Comparison of ENCODE assay signal across 1 cellular context in the genomic region with DNA sequence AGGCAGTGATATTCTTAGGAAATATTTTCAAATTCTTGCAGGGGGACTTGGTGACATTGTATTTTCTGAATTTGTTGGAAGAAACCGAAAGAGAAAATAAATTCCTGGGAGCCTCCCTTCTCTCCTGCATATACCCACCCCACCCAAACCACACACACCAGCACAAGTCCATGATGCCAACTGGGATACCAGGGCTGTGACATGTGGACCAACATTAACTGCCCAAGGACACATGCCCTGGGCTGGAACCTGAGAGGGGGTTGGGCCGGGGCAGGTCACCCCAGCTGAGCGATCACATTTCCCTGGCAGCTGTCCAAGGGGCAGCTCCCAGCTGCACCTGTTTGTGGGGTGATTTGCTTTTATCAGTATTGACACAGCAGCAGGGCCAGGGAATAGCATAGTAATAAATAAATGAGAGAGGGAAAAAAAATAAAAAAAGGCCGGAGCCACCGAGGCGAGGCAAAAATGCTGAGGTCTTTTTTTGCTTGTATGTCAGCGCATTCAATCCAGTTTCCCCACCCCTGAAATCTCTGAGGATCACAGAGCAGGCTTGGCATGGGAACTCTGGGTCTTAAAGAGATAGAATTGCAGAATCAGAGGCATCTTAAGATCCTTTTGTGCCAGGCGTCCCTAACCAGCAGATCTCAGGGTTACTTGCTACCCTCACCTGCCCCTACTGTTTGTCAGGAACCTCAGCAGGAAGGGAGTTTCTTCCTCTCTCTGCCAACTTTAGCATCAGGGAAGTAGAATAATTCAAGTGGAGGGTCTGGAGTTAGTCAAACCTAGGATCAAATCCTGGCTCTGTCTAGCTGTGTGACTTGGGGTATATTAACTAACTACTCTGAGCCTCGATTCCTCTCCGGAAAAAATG.
TF ChIP-seq lines count a peak whose summit lies in the region.

No MANE protein-coding gene starts in this region.

TF ChIP-seq in HEK293, 187 proteins besides CTCF, POLR2A, EP300 and RAD21 (continued from another document and continues in another):
- TF ChIP-seq, protein P1, sequence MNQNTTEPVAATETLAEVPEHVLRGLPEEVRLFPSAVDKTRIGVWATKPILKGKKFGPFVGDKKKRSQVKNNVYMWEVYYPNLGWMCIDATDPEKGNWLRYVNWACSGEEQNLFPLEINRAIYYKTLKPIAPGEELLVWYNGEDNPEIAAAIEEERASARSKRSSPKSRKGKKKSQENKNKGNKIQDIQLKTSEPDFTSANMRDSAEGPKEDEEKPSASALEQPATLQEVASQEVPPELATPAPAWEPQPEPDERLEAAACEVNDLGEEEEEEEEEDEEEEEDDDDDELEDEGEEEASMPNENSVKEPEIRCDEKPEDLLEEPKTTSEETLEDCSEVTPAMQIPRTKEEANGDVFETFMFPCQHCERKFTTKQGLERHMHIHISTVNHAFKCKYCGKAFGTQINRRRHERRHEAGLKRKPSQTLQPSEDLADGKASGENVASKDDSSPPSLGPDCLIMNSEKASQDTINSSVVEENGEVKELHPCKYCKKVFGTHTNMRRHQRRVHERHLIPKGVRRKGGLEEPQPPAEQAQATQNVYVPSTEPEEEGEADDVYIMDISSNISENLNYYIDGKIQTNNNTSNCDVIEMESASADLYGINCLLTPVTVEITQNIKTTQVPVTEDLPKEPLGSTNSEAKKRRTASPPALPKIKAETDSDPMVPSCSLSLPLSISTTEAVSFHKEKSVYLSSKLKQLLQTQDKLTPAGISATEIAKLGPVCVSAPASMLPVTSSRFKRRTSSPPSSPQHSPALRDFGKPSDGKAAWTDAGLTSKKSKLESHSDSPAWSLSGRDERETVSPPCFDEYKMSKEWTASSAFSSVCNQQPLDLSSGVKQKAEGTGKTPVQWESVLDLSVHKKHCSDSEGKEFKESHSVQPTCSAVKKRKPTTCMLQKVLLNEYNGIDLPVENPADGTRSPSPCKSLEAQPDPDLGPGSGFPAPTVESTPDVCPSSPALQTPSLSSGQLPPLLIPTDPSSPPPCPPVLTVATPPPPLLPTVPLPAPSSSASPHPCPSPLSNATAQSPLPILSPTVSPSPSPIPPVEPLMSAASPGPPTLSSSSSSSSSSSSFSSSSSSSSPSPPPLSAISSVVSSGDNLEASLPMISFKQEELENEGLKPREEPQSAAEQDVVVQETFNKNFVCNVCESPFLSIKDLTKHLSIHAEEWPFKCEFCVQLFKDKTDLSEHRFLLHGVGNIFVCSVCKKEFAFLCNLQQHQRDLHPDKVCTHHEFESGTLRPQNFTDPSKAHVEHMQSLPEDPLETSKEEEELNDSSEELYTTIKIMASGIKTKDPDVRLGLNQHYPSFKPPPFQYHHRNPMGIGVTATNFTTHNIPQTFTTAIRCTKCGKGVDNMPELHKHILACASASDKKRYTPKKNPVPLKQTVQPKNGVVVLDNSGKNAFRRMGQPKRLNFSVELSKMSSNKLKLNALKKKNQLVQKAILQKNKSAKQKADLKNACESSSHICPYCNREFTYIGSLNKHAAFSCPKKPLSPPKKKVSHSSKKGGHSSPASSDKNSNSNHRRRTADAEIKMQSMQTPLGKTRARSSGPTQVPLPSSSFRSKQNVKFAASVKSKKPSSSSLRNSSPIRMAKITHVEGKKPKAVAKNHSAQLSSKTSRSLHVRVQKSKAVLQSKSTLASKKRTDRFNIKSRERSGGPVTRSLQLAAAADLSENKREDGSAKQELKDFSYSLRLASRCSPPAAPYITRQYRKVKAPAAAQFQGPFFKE (tag by site-specific recombination; IDR thresholded peaks at IDR 0.05; ENCODE audit: borderline replicate concordance): no peak
- TF ChIP-seq, protein P2, sequence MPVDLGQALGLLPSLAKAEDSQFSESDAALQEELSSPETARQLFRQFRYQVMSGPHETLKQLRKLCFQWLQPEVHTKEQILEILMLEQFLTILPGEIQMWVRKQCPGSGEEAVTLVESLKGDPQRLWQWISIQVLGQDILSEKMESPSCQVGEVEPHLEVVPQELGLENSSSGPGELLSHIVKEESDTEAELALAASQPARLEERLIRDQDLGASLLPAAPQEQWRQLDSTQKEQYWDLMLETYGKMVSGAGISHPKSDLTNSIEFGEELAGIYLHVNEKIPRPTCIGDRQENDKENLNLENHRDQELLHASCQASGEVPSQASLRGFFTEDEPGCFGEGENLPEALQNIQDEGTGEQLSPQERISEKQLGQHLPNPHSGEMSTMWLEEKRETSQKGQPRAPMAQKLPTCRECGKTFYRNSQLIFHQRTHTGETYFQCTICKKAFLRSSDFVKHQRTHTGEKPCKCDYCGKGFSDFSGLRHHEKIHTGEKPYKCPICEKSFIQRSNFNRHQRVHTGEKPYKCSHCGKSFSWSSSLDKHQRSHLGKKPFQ (tag by site-specific recombination; IDR thresholded peaks at IDR 0.05): no peak
- TF ChIP-seq ZSCAN30 (tag by site-specific recombination; IDR thresholded peaks at IDR 0.05): no peak
- no peak for TF ChIP-seq ZNF830 (tag by site-specific recombination; IDR thresholded peaks at IDR 0.05; ENCODE audit: low read depth)
- TF ChIP-seq MZF1 (tag by site-specific recombination; IDR thresholded peaks at IDR 0.05; ENCODE audit: borderline replicate concordance): no peak
- no peak for TF ChIP-seq ZNF37A (tag by site-specific recombination; IDR thresholded peaks at IDR 0.05)
- TF ChIP-seq ZNF76 (tag by site-specific recombination; IDR thresholded peaks at IDR 0.05; ENCODE audit: borderline replicate concordance, low read depth): no peak
- no peak for TF ChIP-seq ZNF302 (tag by site-specific recombination; IDR thresholded peaks at IDR 0.05; ENCODE audit: low read depth)
- TF ChIP-seq ZNF223 (tag by site-specific recombination; IDR thresholded peaks at IDR 0.05): no peak
- TF ChIP-seq KLF1 (tag by site-specific recombination; IDR thresholded peaks at IDR 0.05): peak; percentile 88
- TF ChIP-seq PRDM4 (tag by site-specific recombination; IDR thresholded peaks at IDR 0.05): no peak
- no peak for TF ChIP-seq ZNF404 (tag by site-specific recombination; IDR thresholded peaks at IDR 0.05)
- no peak for TF ChIP-seq GLI2 (tag by site-specific recombination; IDR thresholded peaks at IDR 0.05; ENCODE audit: borderline replicate concordance, low read depth)
- no peak for TF ChIP-seq ZSCAN4 (tag by site-specific recombination; IDR thresholded peaks at IDR 0.05)
- TF ChIP-seq, protein P3, sequence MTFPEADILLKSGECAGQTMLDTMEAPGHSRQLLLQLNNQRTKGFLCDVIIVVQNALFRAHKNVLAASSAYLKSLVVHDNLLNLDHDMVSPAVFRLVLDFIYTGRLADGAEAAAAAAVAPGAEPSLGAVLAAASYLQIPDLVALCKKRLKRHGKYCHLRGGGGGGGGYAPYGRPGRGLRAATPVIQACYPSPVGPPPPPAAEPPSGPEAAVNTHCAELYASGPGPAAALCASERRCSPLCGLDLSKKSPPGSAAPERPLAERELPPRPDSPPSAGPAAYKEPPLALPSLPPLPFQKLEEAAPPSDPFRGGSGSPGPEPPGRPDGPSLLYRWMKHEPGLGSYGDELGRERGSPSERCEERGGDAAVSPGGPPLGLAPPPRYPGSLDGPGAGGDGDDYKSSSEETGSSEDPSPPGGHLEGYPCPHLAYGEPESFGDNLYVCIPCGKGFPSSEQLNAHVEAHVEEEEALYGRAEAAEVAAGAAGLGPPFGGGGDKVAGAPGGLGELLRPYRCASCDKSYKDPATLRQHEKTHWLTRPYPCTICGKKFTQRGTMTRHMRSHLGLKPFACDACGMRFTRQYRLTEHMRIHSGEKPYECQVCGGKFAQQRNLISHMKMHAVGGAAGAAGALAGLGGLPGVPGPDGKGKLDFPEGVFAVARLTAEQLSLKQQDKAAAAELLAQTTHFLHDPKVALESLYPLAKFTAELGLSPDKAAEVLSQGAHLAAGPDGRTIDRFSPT (tag by site-specific recombination; IDR thresholded peaks at IDR 0.05): peak; percentile 73
- peak; percentile 44; the same call in 1 of the 2 replicates for TF ChIP-seq ZXDB (tag by site-specific recombination; IDR thresholded peaks at IDR 0.05)
- TF ChIP-seq, protein P4, sequence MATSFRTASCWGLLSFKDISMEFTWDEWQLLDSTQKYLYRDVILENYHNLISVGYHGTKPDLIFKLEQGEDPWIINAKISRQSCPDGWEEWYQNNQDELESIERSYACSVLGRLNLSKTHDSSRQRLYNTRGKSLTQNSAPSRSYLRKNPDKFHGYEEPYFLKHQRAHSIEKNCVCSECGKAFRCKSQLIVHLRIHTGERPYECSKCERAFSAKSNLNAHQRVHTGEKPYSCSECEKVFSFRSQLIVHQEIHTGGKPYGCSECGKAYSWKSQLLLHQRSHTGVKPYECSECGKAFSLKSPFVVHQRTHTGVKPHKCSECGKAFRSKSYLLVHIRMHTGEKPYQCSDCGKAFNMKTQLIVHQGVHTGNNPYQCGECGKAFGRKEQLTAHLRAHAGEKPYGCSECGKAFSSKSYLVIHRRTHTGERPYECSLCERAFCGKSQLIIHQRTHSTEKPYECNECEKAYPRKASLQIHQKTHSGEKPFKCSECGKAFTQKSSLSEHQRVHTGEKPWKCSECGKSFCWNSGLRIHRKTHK (tag by site-specific recombination; IDR thresholded peaks at IDR 0.05): no peak
- TF ChIP-seq, protein P5, sequence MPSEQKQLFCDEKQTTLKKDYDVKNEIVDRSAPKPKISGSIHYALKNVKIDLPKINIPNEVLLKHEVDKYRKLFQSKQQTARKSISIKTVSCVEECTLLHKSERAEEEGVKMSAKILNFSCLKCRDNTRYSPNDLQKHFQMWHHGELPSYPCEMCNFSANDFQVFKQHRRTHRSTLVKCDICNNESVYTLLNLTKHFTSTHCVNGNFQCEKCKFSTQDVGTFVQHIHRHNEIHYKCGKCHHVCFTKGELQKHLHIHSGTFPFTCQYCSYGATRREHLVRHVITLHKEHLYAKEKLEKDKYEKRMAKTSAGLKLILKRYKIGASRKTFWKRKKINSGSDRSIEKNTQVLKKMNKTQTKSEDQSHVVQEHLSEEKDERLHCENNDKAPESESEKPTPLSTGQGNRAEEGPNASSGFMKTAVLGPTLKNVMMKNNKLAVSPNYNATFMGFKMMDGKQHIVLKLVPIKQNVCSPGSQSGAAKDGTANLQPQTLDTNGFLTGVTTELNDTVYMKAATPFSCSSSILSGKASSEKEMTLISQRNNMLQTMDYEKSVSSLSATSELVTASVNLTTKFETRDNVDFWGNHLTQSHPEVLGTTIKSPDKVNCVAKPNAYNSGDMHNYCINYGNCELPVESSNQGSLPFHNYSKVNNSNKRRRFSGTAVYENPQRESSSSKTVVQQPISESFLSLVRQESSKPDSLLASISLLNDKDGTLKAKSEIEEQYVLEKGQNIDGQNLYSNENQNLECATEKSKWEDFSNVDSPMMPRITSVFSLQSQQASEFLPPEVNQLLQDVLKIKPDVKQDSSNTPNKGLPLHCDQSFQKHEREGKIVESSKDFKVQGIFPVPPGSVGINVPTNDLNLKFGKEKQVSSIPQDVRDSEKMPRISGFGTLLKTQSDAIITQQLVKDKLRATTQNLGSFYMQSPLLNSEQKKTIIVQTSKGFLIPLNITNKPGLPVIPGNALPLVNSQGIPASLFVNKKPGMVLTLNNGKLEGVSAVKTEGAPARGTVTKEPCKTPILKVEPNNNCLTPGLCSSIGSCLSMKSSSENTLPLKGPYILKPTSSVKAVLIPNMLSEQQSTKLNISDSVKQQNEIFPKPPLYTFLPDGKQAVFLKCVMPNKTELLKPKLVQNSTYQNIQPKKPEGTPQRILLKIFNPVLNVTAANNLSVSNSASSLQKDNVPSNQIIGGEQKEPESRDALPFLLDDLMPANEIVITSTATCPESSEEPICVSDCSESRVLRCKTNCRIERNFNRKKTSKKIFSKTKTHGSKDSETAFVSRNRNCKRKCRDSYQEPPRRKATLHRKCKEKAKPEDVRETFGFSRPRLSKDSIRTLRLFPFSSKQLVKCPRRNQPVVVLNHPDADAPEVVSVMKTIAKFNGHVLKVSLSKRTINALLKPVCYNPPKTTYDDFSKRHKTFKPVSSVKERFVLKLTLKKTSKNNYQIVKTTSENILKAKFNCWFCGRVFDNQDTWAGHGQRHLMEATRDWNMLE (tag by site-specific recombination; conservative IDR thresholded peaks at IDR 0.05; ENCODE audit: low read depth): no peak
- TF ChIP-seq ZNF274 (IDR thresholded peaks at IDR 0.05; ENCODE audit: low read length): no peak
- TF ChIP-seq ZNF274 (tag by site-specific recombination; IDR thresholded peaks at IDR 0.05; ENCODE audit: borderline replicate concordance): no peak
- peak; percentile 11; the same call in 1 of the 2 replicates for TF ChIP-seq ZNF558 (tag by site-specific recombination; IDR thresholded peaks at IDR 0.05)
- no peak for TF ChIP-seq ZNF707 (tag by site-specific recombination; IDR thresholded peaks at IDR 0.05)
- no peak for TF ChIP-seq ZNF514 (tag by site-specific recombination; IDR thresholded peaks at IDR 0.05)
- TF ChIP-seq ZNF184 (tag by site-specific recombination; IDR thresholded peaks at IDR 0.05): no peak
- no peak for TF ChIP-seq OVOL3 (tag by site-specific recombination; IDR thresholded peaks at IDR 0.05)
